Comparison of ENCODE assay signal across 26 cellular contexts in the genomic region with DNA sequence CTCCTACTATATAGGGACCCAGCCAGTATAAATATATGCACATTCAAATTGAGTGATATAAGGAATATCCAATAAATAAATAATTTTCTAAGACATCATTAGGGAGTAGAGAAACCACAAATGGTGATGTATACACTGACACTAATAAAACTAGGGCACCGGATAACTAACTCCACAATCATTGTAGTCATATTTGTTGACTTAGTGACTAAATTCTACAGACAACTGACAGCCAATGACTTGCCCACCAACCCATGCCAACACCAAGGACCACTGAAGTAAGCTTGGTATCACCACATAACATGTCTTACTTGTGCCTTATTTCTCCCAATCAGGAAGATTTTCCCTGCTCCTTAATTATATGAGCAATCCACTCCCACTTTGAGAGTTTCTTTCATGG.
"Had no signal": no experiment of that assay in that cellular context is flagged by ENCODE, and none has a peak within 500 bp of the region (broad histone marks: within the 10 kb centered on the region; RNA-seq: fewer than 3 reads in every experiment).

No MANE protein-coding gene starts in this region.

- H3K9me3 ChIP-seq: lower lobe of right lung, neutrophil, ovary, prostate gland, tibial nerve, uterus had no signal

- H2AFZ ChIP-seq: neural progenitor cell had no signal

- ATAC-seq: left colon; left lung; lower lobe of right lung; natural killer cell; right cardiac atrium; sciatic nerve; stimulated activated naive B cell treated with anti-CD40 and anti-IgM and Interleukin-4, amounts not matched to agents 10 μg/mL and 1 μg/mL and 100 μg/mL, for 72 hours had no signal

- H3K4me2 ChIP-seq: neural progenitor cell had no signal

- H3K36me3 ChIP-seq: left lung, lower lobe of right lung, neural progenitor cell, neutrophil, ovary, prostate gland, tibial nerve, uterus had no signal

- DNase-seq: hypothalamus; immature natural killer cell; kidney; left colon; left lung; lower lobe of right lung; mesendoderm; naive B cell; natural killer cell; nephron progenitor cell; occipital lobe; ovary; retina; right cardiac atrium; stimulated activated CD4-positive, alpha-beta T cell treated with anti-CD3 and anti-CD28 coated beads, Interleukin-12 subunit alpha, Interleukin-12 subunit beta, amount 100 ng/mL, for 4 hours; stimulated activated CD4-positive, alpha-beta T cell treated with anti-CD3 and anti-CD28 coated beads, Interleukin-15, amount 100 ng/mL, for 24 hours; stimulated activated CD4-positive, alpha-beta T cell treated with anti-CD3 and anti-CD28 coated beads, Interleukin-2, amount 100 ng/mL, for 24 hours; stimulated activated CD4-positive, alpha-beta T cell treated with anti-CD3 and anti-CD28 coated beads, Interleukin-4, amount 100 ng/mL, for 1 hour; stimulated activated naive B cell treated with anti-CD40 and anti-IgM and Interleukin-4, amounts not matched to agents 10 μg/mL and 1 μg/mL and 100 μg/mL, for 72 hours; uterus had no signal

- H3K27ac ChIP-seq: left lung, lower lobe of right lung, neural progenitor cell, neutrophil, ovary, prostate gland, skin epidermis, tibial nerve, uterus had no signal

- H3K4me1 ChIP-seq: left lung, lower lobe of right lung, neural progenitor cell, prostate gland, uterus had no signal

- H3K4me3 ChIP-seq: left lung, lower lobe of right lung, neural progenitor cell, ovary, prostate gland, skin epidermis, tibial nerve, uterus had no signal

- H3K27me3 ChIP-seq: left lung, neural progenitor cell, neutrophil, ovary, tibial nerve, uterus had no signal
